ENCODE assay signal across 1 cellular context in genomic region chr22:27317961-27318360, GRCh38.
A peak's percentile ranks its signal among the peaks of the same experiment; 100 is the strongest.
TF ChIP-seq lines count a peak whose summit lies in the region.

No MANE protein-coding gene starts in this region.

TF ChIP-seq in HEK293, 187 proteins besides CTCF, POLR2A, EP300 and RAD21 (continued from another document and continues in another):
- TF ChIP-seq, protein P1, sequence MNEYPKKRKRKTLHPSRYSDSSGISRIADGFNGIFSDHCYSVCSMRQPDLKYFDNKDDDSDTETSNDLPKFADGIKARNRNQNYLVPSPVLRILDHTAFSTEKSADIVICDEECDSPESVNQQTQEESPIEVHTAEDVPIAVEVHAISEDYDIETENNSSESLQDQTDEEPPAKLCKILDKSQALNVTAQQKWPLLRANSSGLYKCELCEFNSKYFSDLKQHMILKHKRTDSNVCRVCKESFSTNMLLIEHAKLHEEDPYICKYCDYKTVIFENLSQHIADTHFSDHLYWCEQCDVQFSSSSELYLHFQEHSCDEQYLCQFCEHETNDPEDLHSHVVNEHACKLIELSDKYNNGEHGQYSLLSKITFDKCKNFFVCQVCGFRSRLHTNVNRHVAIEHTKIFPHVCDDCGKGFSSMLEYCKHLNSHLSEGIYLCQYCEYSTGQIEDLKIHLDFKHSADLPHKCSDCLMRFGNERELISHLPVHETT (tag by site-specific recombination; IDR thresholded peaks at IDR 0.05): no peak
- no peak for TF ChIP-seq ZNF558 (tag by site-specific recombination; IDR thresholded peaks at IDR 0.05)
- no peak for TF ChIP-seq ZFP37 (tag by site-specific recombination; IDR thresholded peaks at IDR 0.05)
- no peak for TF ChIP-seq ZNF114 (tag by site-specific recombination; IDR thresholded peaks at IDR 0.05)
- TF ChIP-seq ZNF239 (tag by site-specific recombination; IDR thresholded peaks at IDR 0.05): no peak
- no peak for TF ChIP-seq ZNF707 (tag by site-specific recombination; IDR thresholded peaks at IDR 0.05)
- TF ChIP-seq ZNF404 (tag by site-specific recombination; IDR thresholded peaks at IDR 0.05): no peak
- peak; percentile 91 for TF ChIP-seq HOXD13 (CRISPR knock-in tag; IDR thresholded peaks at IDR 0.05; ENCODE audit: borderline replicate concordance)
- TF ChIP-seq, protein P2, sequence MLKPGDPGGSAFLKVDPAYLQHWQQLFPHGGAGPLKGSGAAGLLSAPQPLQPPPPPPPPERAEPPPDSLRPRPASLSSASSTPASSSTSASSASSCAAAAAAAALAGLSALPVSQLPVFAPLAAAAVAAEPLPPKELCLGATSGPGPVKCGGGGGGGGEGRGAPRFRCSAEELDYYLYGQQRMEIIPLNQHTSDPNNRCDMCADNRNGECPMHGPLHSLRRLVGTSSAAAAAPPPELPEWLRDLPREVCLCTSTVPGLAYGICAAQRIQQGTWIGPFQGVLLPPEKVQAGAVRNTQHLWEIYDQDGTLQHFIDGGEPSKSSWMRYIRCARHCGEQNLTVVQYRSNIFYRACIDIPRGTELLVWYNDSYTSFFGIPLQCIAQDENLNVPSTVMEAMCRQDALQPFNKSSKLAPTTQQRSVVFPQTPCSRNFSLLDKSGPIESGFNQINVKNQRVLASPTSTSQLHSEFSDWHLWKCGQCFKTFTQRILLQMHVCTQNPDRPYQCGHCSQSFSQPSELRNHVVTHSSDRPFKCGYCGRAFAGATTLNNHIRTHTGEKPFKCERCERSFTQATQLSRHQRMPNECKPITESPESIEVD (tag by site-specific recombination; IDR thresholded peaks at IDR 0.05): peak; percentile 53; the same call in 1 of the 2 replicates
- TF ChIP-seq ZNF521 (tag by site-specific recombination; IDR thresholded peaks at IDR 0.05): no peak
- TF ChIP-seq ZNF610 (tag by site-specific recombination; IDR thresholded peaks at IDR 0.05; ENCODE audit: borderline replicate concordance): no peak
- 0 out of 2 replicates have a peak, but pooled peaks have one; percentile 19 for TF ChIP-seq ZXDB (tag by site-specific recombination; IDR thresholded peaks at IDR 0.05)
- peak; percentile 34; the same call in 1 of the 2 replicates for TF ChIP-seq ZNF18 (tag by site-specific recombination; IDR thresholded peaks at IDR 0.05)
- no peak for TF ChIP-seq ZNF623 (tag by site-specific recombination; IDR thresholded peaks at IDR 0.05)
- peak; percentile 69 for TF ChIP-seq ZNF843 (tag by site-specific recombination; IDR thresholded peaks at IDR 0.05)
- TF ChIP-seq, protein P3, sequence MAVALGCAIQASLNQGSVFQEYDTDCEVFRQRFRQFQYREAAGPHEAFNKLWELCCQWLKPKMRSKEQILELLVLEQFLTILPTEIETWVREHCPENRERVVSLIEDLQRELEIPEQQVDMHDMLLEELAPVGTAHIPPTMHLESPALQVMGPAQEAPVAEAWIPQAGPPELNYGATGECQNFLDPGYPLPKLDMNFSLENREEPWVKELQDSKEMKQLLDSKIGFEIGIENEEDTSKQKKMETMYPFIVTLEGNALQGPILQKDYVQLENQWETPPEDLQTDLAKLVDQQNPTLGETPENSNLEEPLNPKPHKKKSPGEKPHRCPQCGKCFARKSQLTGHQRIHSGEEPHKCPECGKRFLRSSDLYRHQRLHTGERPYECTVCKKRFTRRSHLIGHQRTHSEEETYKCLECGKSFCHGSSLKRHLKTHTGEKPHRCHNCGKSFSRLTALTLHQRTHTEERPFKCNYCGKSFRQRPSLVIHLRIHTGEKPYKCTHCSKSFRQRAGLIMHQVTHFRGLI (tag by site-specific recombination; IDR thresholded peaks at IDR 0.05): no peak
- no peak for TF ChIP-seq ZFP69B (tag by site-specific recombination; IDR thresholded peaks at IDR 0.05)
- no peak for TF ChIP-seq ZNF585B (tag by site-specific recombination; IDR thresholded peaks at IDR 0.05)
- TF ChIP-seq ZNF174 (tag by site-specific recombination; IDR thresholded peaks at IDR 0.05): no peak
- TF ChIP-seq ZSCAN16 (tag by site-specific recombination; IDR thresholded peaks at IDR 0.05): no peak
- 0 out of 2 replicates have a peak, but pooled peaks have one; percentile 10 for TF ChIP-seq INSM2 (tag by site-specific recombination; IDR thresholded peaks at IDR 0.05)
- no peak for TF ChIP-seq ZNF324 (tag by site-specific recombination; IDR thresholded peaks at IDR 0.05)
- TF ChIP-seq, protein P4, sequence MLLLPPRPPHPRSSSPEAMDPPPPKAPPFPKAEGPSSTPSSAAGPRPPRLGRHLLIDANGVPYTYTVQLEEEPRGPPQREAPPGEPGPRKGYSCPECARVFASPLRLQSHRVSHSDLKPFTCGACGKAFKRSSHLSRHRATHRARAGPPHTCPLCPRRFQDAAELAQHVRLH (tag by site-specific recombination; IDR thresholded peaks at IDR 0.05): no peak
- TF ChIP-seq BCL11A (tag by site-specific recombination; IDR thresholded peaks at IDR 0.05; ENCODE audit: low read depth): no peak
- no peak for TF ChIP-seq ZNF660 (tag by site-specific recombination; IDR thresholded peaks at IDR 0.05)
- TF ChIP-seq, protein P5, sequence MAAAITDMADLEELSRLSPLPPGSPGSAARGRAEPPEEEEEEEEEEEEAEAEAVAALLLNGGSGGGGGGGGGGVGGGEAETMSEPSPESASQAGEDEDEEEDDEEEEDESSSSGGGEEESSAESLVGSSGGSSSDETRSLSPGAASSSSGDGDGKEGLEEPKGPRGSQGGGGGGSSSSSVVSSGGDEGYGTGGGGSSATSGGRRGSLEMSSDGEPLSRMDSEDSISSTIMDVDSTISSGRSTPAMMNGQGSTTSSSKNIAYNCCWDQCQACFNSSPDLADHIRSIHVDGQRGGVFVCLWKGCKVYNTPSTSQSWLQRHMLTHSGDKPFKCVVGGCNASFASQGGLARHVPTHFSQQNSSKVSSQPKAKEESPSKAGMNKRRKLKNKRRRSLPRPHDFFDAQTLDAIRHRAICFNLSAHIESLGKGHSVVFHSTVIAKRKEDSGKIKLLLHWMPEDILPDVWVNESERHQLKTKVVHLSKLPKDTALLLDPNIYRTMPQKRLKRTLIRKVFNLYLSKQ (tag by site-specific recombination; IDR thresholded peaks at IDR 0.05; ENCODE audit: borderline replicate concordance): no peak
- TF ChIP-seq ZNF791 (tag by site-specific recombination; IDR thresholded peaks at IDR 0.05): no peak
- no peak for TF ChIP-seq ZSCAN5A (tag by site-specific recombination; IDR thresholded peaks at IDR 0.05)
- no peak for TF ChIP-seq ZNF221 (tag by site-specific recombination; IDR thresholded peaks at IDR 0.05; ENCODE audit: borderline replicate concordance)
- no peak for TF ChIP-seq ZNF157 (tag by site-specific recombination; IDR thresholded peaks at IDR 0.05)
- TF ChIP-seq SCRT1 (tag by site-specific recombination; IDR thresholded peaks at IDR 0.05; ENCODE audit: borderline replicate concordance): no peak
- no peak for TF ChIP-seq ZNF133 (tag by site-specific recombination; IDR thresholded peaks at IDR 0.05)
- no peak for TF ChIP-seq ZNF19 (tag by site-specific recombination; IDR thresholded peaks at IDR 0.05; ENCODE audit: low read depth)
- no peak for TF ChIP-seq ZFP3 (tag by site-specific recombination; IDR thresholded peaks at IDR 0.05; ENCODE audit: low read depth)
- no peak for TF ChIP-seq ZNF518A (tag by site-specific recombination; conservative IDR thresholded peaks at IDR 0.05; ENCODE audit: low read depth)
- TF ChIP-seq ZBTB48 (tag by site-specific recombination; IDR thresholded peaks at IDR 0.05): no peak
- no peak for TF ChIP-seq KLF7 (tag by site-specific recombination; IDR thresholded peaks at IDR 0.05; ENCODE audit: borderline replicate concordance)
- no peak for TF ChIP-seq BCL6B (tag by site-specific recombination; IDR thresholded peaks at IDR 0.05)
- no peak for TF ChIP-seq ATF2 (tag by site-specific recombination; IDR thresholded peaks at IDR 0.05; ENCODE audit: low read depth)
- no peak for TF ChIP-seq ZNF555 (tag by site-specific recombination; conservative IDR thresholded peaks at IDR 0.05)
- TF ChIP-seq ZNF112 (tag by site-specific recombination; IDR thresholded peaks at IDR 0.05): no peak
- TF ChIP-seq ZNF16 (tag by site-specific recombination; IDR thresholded peaks at IDR 0.05; ENCODE audit: low read depth): no peak
- TF ChIP-seq SCRT2 (tag by site-specific recombination; IDR thresholded peaks at IDR 0.05): no peak
- no peak for TF ChIP-seq BCL11B (tag by site-specific recombination; IDR thresholded peaks at IDR 0.05; ENCODE audit: low read depth)
